ENCODE assay signal across 1 cellular context in the genomic region with DNA sequence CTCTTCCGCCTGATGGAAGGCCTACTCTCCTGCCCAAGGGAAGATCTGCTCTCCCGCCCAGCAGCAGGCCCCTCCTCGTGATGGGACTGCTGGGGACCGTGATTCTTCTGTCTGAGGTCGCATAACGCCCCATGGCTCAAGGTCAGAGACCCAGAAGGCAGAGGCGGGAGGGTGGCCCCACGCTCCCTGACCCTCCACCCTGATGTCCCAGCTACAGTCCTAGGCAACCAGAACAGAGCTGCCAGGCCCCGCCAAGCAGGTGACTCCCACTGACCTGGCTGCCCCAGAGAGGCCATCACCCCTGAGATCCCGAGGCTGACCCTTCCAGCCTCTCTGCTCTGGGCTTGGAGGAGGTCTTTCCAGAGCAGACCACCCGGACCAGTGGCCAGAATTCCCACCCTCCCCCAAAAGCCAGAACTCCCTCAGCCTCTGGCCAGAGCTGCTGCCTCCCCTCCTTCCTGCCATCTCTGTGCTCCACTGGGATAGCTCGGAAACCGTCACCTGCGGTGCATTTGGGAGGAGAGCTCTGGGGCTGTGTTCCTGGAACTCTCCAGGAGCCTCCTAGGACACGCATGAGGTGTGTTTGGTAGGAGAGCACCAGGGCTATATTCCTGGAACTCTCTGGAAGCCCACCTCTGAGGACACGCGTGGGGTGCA.
TF ChIP-seq lines count a peak whose summit lies in the region.

No MANE protein-coding gene starts in this region.

TF ChIP-seq in HepG2, 621 proteins besides CTCF, POLR2A, EP300 and RAD21 (continued from another document and continues in another):
- TF ChIP-seq UBTF (CRISPR knock-in tag; IDR thresholded peaks at IDR 0.05) (peak; percentile 13; the same call in 1 of the 2 replicates), MAFF (IDR thresholded peaks at IDR 0.05; ENCODE audit: low read depth, low read length) (no peak), MXI1 (IDR thresholded peaks at IDR 0.05; ENCODE audit: borderline replicate concordance, low read depth, low read length) (no peak), ZNF335 (CRISPR knock-in tag; IDR thresholded peaks at IDR 0.05) (no peak), ADNP (CRISPR knock-in tag; IDR thresholded peaks at IDR 0.05) (no peak), ZBTB8A (CRISPR knock-in tag; IDR thresholded peaks at IDR 0.05; ENCODE audit: borderline replicate concordance, low read depth) (no peak), ZNF547 (CRISPR knock-in tag; IDR thresholded peaks at IDR 0.05) (0 out of 2 replicates have a peak, but pooled peaks have one; percentile 39), ZMYM3 (CRISPR knock-in tag; IDR thresholded peaks at IDR 0.05) (no peak), ZNF713 (CRISPR knock-in tag; IDR thresholded peaks at IDR 0.05) (no peak), RARA (CRISPR knock-in tag; IDR thresholded peaks at IDR 0.05) (peak; percentile 37; the same call in 1 of the 2 replicates), ZSCAN22 (CRISPR knock-in tag; IDR thresholded peaks at IDR 0.05) (no peak), GABPA (IDR thresholded peaks at IDR 0.05; ENCODE audit: low read depth, low read length) (no peak), GABPA (CRISPR knock-in tag; IDR thresholded peaks at IDR 0.05; ENCODE audit: low read depth) (no peak), PHF20 (CRISPR knock-in tag; IDR thresholded peaks at IDR 0.05) (no peak), KDM5B (CRISPR knock-in tag; IDR thresholded peaks at IDR 0.05; ENCODE audit: borderline replicate concordance) (no peak), ETV6 (CRISPR knock-in tag; conservative IDR thresholded peaks at IDR 0.05) (no peak), ATM (IDR thresholded peaks at IDR 0.05; ENCODE audit: borderline replicate concordance) (no peak), POGK (CRISPR knock-in tag; conservative IDR thresholded peaks at IDR 0.05) (no peak), ZNF292 (CRISPR knock-in tag; IDR thresholded peaks at IDR 0.05; ENCODE audit: borderline replicate concordance, low read depth) (0 out of 2 replicates have a peak, but pooled peaks have one; percentile 46), NRL (CRISPR knock-in tag; IDR thresholded peaks at IDR 0.05; ENCODE audit: borderline replicate concordance) (no peak), ZNF232 (CRISPR knock-in tag; IDR thresholded peaks at IDR 0.05; ENCODE audit: borderline replicate concordance) (no peak), ZKSCAN8 (CRISPR knock-in tag; IDR thresholded peaks at IDR 0.05; ENCODE audit: borderline replicate concordance) (no peak), HMG20B (CRISPR knock-in tag; conservative IDR thresholded peaks at IDR 0.05) (no peak), ZNF503 (CRISPR knock-in tag; IDR thresholded peaks at IDR 0.05) (no peak), TARDBP (CRISPR knock-in tag; IDR thresholded peaks at IDR 0.05) (0 out of 2 replicates have a peak, but pooled peaks have one; percentile 37), GFI1 (CRISPR knock-in tag; IDR thresholded peaks at IDR 0.05; ENCODE audit: borderline replicate concordance) (peak; percentile 30; the same call in 1 of the 2 replicates), NPAS2 (CRISPR knock-in tag; IDR thresholded peaks at IDR 0.05; ENCODE audit: borderline replicate concordance) (no peak), HNF4A (CRISPR knock-in tag; IDR thresholded peaks at IDR 0.05) (peak; percentile 54; the same call in 1 of the 2 replicates)
- TF ChIP-seq, protein P1, sequence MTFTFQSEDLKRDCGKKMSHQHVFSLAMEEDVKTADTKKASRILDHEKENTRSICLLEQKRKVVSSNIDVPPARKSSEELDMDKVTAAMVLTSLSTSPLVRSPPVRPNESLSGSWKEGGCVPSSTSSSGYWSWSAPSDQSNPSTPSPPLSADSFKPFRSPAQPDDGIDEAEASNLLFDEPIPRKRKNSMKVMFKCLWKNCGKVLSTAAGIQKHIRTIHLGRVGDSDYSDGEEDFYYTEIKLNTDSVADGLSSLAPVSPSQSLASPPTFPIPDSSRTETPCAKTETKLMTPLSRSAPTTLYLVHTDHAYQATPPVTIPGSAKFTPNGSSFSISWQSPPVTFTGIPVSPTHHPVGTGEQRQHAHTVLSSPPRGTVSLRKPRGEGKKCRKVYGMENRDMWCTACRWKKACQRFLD (CRISPR knock-in tag; IDR thresholded peaks at IDR 0.05; ENCODE audit: borderline replicate concordance): no peak
- TF ChIP-seq, protein P2, sequence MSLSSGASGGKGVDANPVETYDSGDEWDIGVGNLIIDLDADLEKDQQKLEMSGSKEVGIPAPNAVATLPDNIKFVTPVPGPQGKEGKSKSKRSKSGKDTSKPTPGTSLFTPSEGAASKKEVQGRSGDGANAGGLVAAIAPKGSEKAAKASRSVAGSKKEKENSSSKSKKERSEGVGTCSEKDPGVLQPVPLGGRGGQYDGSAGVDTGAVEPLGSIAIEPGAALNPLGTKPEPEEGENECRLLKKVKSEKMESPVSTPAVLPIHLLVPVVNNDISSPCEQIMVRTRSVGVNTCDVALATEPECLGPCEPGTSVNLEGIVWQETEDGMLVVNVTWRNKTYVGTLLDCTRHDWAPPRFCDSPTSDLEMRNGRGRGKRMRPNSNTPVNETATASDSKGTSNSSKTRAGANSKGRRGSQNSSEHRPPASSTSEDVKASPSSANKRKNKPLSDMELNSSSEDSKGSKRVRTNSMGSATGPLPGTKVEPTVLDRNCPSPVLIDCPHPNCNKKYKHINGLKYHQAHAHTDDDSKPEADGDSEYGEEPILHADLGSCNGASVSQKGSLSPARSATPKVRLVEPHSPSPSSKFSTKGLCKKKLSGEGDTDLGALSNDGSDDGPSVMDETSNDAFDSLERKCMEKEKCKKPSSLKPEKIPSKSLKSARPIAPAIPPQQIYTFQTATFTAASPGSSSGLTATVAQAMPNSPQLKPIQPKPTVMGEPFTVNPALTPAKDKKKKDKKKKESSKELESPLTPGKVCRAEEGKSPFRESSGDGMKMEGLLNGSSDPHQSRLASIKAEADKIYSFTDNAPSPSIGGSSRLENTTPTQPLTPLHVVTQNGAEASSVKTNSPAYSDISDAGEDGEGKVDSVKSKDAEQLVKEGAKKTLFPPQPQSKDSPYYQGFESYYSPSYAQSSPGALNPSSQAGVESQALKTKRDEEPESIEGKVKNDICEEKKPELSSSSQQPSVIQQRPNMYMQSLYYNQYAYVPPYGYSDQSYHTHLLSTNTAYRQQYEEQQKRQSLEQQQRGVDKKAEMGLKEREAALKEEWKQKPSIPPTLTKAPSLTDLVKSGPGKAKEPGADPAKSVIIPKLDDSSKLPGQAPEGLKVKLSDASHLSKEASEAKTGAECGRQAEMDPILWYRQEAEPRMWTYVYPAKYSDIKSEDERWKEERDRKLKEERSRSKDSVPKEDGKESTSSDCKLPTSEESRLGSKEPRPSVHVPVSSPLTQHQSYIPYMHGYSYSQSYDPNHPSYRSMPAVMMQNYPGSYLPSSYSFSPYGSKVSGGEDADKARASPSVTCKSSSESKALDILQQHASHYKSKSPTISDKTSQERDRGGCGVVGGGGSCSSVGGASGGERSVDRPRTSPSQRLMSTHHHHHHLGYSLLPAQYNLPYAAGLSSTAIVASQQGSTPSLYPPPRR (CRISPR knock-in tag; IDR thresholded peaks at IDR 0.05; ENCODE audit: borderline replicate concordance): peak; percentile 30; the same call in 1 of the 2 replicates
- TF ChIP-seq, protein P3, sequence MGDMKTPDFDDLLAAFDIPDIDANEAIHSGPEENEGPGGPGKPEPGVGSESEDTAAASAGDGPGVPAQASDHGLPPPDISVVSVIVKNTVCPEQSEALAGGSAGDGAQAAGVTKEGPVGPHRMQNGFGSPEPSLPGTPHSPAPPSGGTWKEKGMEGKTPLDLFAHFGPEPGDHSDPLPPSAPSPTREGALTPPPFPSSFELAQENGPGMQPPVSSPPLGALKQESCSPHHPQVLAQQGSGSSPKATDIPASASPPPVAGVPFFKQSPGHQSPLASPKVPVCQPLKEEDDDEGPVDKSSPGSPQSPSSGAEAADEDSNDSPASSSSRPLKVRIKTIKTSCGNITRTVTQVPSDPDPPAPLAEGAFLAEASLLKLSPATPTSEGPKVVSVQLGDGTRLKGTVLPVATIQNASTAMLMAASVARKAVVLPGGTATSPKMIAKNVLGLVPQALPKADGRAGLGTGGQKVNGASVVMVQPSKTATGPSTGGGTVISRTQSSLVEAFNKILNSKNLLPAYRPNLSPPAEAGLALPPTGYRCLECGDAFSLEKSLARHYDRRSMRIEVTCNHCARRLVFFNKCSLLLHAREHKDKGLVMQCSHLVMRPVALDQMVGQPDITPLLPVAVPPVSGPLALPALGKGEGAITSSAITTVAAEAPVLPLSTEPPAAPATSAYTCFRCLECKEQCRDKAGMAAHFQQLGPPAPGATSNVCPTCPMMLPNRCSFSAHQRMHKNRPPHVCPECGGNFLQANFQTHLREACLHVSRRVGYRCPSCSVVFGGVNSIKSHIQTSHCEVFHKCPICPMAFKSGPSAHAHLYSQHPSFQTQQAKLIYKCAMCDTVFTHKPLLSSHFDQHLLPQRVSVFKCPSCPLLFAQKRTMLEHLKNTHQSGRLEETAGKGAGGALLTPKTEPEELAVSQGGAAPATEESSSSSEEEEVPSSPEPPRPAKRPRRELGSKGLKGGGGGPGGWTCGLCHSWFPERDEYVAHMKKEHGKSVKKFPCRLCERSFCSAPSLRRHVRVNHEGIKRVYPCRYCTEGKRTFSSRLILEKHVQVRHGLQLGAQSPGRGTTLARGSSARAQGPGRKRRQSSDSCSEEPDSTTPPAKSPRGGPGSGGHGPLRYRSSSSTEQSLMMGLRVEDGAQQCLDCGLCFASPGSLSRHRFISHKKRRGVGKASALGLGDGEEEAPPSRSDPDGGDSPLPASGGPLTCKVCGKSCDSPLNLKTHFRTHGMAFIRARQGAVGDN (CRISPR knock-in tag; IDR thresholded peaks at IDR 0.05): peak; percentile 73
- TF ChIP-seq, protein P4, sequence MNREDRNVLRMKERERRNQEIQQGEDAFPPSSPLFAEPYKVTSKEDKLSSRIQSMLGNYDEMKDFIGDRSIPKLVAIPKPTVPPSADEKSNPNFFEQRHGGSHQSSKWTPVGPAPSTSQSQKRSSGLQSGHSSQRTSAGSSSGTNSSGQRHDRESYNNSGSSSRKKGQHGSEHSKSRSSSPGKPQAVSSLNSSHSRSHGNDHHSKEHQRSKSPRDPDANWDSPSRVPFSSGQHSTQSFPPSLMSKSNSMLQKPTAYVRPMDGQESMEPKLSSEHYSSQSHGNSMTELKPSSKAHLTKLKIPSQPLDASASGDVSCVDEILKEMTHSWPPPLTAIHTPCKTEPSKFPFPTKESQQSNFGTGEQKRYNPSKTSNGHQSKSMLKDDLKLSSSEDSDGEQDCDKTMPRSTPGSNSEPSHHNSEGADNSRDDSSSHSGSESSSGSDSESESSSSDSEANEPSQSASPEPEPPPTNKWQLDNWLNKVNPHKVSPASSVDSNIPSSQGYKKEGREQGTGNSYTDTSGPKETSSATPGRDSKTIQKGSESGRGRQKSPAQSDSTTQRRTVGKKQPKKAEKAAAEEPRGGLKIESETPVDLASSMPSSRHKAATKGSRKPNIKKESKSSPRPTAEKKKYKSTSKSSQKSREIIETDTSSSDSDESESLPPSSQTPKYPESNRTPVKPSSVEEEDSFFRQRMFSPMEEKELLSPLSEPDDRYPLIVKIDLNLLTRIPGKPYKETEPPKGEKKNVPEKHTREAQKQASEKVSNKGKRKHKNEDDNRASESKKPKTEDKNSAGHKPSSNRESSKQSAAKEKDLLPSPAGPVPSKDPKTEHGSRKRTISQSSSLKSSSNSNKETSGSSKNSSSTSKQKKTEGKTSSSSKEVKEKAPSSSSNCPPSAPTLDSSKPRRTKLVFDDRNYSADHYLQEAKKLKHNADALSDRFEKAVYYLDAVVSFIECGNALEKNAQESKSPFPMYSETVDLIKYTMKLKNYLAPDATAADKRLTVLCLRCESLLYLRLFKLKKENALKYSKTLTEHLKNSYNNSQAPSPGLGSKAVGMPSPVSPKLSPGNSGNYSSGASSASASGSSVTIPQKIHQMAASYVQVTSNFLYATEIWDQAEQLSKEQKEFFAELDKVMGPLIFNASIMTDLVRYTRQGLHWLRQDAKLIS (CRISPR knock-in tag; IDR thresholded peaks at IDR 0.05): no peak
